In genomic region chr2:94762600-94762999, GRCh38 we compare ENCODE assay signal across 1 cellular context.
TF ChIP-seq lines count a peak whose summit lies in the region.

No MANE protein-coding gene starts in this region.

TF ChIP-seq in GM12878, 131 proteins besides CTCF, POLR2A, EP300 and RAD21 (continued from another document):
- TF ChIP-seq, protein P1, sequence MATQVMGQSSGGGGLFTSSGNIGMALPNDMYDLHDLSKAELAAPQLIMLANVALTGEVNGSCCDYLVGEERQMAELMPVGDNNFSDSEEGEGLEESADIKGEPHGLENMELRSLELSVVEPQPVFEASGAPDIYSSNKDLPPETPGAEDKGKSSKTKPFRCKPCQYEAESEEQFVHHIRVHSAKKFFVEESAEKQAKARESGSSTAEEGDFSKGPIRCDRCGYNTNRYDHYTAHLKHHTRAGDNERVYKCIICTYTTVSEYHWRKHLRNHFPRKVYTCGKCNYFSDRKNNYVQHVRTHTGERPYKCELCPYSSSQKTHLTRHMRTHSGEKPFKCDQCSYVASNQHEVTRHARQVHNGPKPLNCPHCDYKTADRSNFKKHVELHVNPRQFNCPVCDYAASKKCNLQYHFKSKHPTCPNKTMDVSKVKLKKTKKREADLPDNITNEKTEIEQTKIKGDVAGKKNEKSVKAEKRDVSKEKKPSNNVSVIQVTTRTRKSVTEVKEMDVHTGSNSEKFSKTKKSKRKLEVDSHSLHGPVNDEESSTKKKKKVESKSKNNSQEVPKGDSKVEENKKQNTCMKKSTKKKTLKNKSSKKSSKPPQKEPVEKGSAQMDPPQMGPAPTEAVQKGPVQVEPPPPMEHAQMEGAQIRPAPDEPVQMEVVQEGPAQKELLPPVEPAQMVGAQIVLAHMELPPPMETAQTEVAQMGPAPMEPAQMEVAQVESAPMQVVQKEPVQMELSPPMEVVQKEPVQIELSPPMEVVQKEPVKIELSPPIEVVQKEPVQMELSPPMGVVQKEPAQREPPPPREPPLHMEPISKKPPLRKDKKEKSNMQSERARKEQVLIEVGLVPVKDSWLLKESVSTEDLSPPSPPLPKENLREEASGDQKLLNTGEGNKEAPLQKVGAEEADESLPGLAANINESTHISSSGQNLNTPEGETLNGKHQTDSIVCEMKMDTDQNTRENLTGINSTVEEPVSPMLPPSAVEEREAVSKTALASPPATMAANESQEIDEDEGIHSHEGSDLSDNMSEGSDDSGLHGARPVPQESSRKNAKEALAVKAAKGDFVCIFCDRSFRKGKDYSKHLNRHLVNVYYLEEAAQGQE (IDR thresholded peaks at IDR 0.05; ENCODE audit: low read depth, low read length): peak; percentile 81
TF ChIP-seq in GM12878: peak in this region for 1.
